In genomic region chr10:30048768-30049507, GRCh38 we compare ENCODE assay signal across 15 cellular contexts. TPM values are rescaled to one million over a fixed set of nuclear protein-coding genes. Genes with fewer than 3 reads are reported as not detected.
DNase-seq lines count a peak whose midpoint lies in the region; ATAC-seq lines count a peak whose summit lies in the region.
"Had no signal": no experiment of that assay in that cellular context is flagged by ENCODE, and none has a peak within 500 bp of the region (broad histone marks: within the 10 kb centered on the region; RNA-seq: fewer than 3 reads in every experiment).

No MANE protein-coding gene starts in this region.

- peak overlapping the region; percentile 15 for H3K4me3 Mint-ChIP-seq in activated T-cell treated with anti-CD3 and anti-CD28 coated beads, Interleukin-2, amount 50 U/mL, for 4 hours
- H3K4me3 Mint-ChIP-seq in T-helper 1 cell treated with Interleukin-12 subunit alpha and Interleukin-12 subunit beta and Interleukin-4 antibody, amounts not matched to agents 30 μg/mL and 1 μg/mL, for 36 hours, result peak overlapping the region; percentile 56
- H3K4me3 Mint-ChIP-seq: HFFc6 had no signal

- ATAC-seq in activated T-cell treated with anti-CD3 and anti-CD28 coated beads, Interleukin-2, amount 50 U/mL, for 4 hours, result peak; percentile 18 to 41
- ATAC-seq in left ventricle myocardium superior (peak; percentile 70), HG03097 (IDR thresholded peaks at IDR 0.05; ENCODE audit: low FRiP score, unreplicated experiment) (no peak)
- ATAC-seq: left lobe of liver had no signal

- peaks cover 0 to 25% (median 18%) of the 10 kb centered on the region in 5 donors for H3K36me3 ChIP-seq in subcutaneous abdominal adipose tissue (ENCODE audit: control insufficient read depth in 5 of 5, insufficient read depth in 5 of 5, low read length in 5 of 5)

- intact Hi-C loops in left ventricle myocardium superior (cut with micrococcal nuclease), result no loop called here

- peak overlapping the region; percentile 1 for H3K27ac Mint-ChIP-seq in T-helper 1 cell treated with Interleukin-12 subunit alpha and Interleukin-12 subunit beta and Interleukin-4 antibody, amounts not matched to agents 30 μg/mL and 1 μg/mL, for 36 hours
- H3K27ac Mint-ChIP-seq: HFFc6 had no signal

- H3K4me3 ChIP-seq in subcutaneous abdominal adipose tissue (ENCODE audit: low read depth in 1 of 5, low read length in 5 of 5), result no peak overlapping the region

- H3K4me1 ChIP-seq in subcutaneous abdominal adipose tissue (ENCODE audit: control insufficient read depth in 5 of 5, insufficient read depth in 5 of 5, low read length in 5 of 5), result peaks cover 0 to 79% (median 4%) of the 10 kb centered on the region in 5 donors

- H3K36me3 Mint-ChIP-seq in activated T-cell treated with anti-CD3 and anti-CD28 coated beads, Interleukin-2, amount 50 U/mL, for 4 hours (ENCODE audit: insufficient read depth), result no peaks in the 10 kb centered on the region
- peaks cover 2% of the 10 kb centered on the region for H3K36me3 Mint-ChIP-seq in T-helper 1 cell treated with Interleukin-12 subunit alpha and Interleukin-12 subunit beta and Interleukin-4 antibody, amounts not matched to agents 30 μg/mL and 1 μg/mL, for 36 hours (ENCODE audit: low read depth)
- H3K36me3 Mint-ChIP-seq: IgD-negative memory B cell had no signal

- DNase-seq in activated T-cell treated with anti-CD3 and anti-CD28 coated beads, Interleukin-2, amount 50 U/mL, for 4 hours, result no peak
- DNase-seq in activated T-cell treated with anti-CD3 and anti-CD28 coated beads, Interleukin-2, amount 50 U/mL, for 48 hours, result no peak
- DNase-seq in left ventricle myocardium superior (peak; percentile 49), NCI-H82 (lab: John Stamatoyannopoulos, UW) (no peak), epidermal melanocyte (ENCODE audit: insufficient read length, low spot score) (no peak)
- DNase-seq: activated CD4-positive, alpha-beta T cell treated with anti-CD3 and anti-CD28 coated beads, Interleukin-2, amount 50 U/mL, for 1 hour; amniotic stem cell; foreskin melanocyte; HFFc6; NCI-H187 treated with DMSO at 0.1 percent for 48 hours had no signal

- peaks cover 21% of the 10 kb centered on the region for H3K4me1 Mint-ChIP-seq in activated T-cell treated with anti-CD3 and anti-CD28 coated beads, Interleukin-2, amount 50 U/mL, for 4 hours (ENCODE audit: low read depth)
- H3K4me1 Mint-ChIP-seq in T-helper 1 cell treated with Interleukin-12 subunit alpha and Interleukin-12 subunit beta and Interleukin-4 antibody, amounts not matched to agents 30 μg/mL and 1 μg/mL, for 36 hours (ENCODE audit: low read depth), result peaks cover 23% of the 10 kb centered on the region

- peaks cover 65% of the 10 kb centered on the region for H3K27me3 Mint-ChIP-seq in activated T-cell treated with anti-CD3 and anti-CD28 coated beads, Interleukin-2, amount 50 U/mL, for 4 hours (ENCODE audit: low read depth)
- H3K27me3 Mint-ChIP-seq in T-helper 1 cell treated with Interleukin-12 subunit alpha and Interleukin-12 subunit beta and Interleukin-4 antibody, amounts not matched to agents 30 μg/mL and 1 μg/mL, for 36 hours (ENCODE audit: low read depth), result peaks cover 66% of the 10 kb centered on the region

- H3K9ac ChIP-seq in subcutaneous abdominal adipose tissue (ENCODE audit: low read length in 5 of 5), result no peak overlapping the region

- H3K27me3 ChIP-seq in subcutaneous abdominal adipose tissue (ENCODE audit: control insufficient read depth in 5 of 5, insufficient read depth in 4 of 5, low read length in 5 of 5), result peaks cover 0 to 4% (median 0%) of the 10 kb centered on the region in 5 donors

- no peaks in the 10 kb centered on the region for H3K9me3 Mint-ChIP-seq in activated T-cell treated with anti-CD3 and anti-CD28 coated beads, Interleukin-2, amount 50 U/mL, for 4 hours
- no peaks in the 10 kb centered on the region for H3K9me3 Mint-ChIP-seq in T-helper 1 cell treated with Interleukin-12 subunit alpha and Interleukin-12 subunit beta and Interleukin-4 antibody, amounts not matched to agents 30 μg/mL and 1 μg/mL, for 36 hours
- H3K9me3 Mint-ChIP-seq: HFFc6, IgD-negative memory B cell had no signal

- H3K9me3 ChIP-seq in subcutaneous abdominal adipose tissue (ENCODE audit: control insufficient read depth in 5 of 5, low read length in 5 of 5), result no peaks in the 10 kb centered on the region

- H3K27ac ChIP-seq in subcutaneous abdominal adipose tissue (ENCODE audit: low read depth, low read length), result peak overlapping the region; percentile 11

RNA-seq across cellular contexts. Expression of gene JCAD, which starts 10.4 kb away (rescaled TPM):
- total RNA-seq in activated T-cell treated with anti-CD3 and anti-CD28 coated beads, Interleukin-2, amount 50 U/mL, for 4 hours, result under 1 TPM; 0.05 TPM
- total RNA-seq in left ventricle myocardium superior, result 30.4 TPM

Comparison
In these comparisons a context has a peak if more than half of its experiments do, and no peak if none do; other contexts are left out.
1. RNA of gene JCAD, which starts 10.4 kb away (total RNA-seq): 30.4 TPM in left ventricle myocardium superior (single experiment); 0.05 TPM in activated T-cell treated with anti-CD3 and anti-CD28 coated beads, Interleukin-2, amount 50 U/mL, for 4 hours; every median in the first group is over 10 times any median in the second.